Comparison of ENCODE assay signal across 8 cellular contexts in the genomic region with DNA sequence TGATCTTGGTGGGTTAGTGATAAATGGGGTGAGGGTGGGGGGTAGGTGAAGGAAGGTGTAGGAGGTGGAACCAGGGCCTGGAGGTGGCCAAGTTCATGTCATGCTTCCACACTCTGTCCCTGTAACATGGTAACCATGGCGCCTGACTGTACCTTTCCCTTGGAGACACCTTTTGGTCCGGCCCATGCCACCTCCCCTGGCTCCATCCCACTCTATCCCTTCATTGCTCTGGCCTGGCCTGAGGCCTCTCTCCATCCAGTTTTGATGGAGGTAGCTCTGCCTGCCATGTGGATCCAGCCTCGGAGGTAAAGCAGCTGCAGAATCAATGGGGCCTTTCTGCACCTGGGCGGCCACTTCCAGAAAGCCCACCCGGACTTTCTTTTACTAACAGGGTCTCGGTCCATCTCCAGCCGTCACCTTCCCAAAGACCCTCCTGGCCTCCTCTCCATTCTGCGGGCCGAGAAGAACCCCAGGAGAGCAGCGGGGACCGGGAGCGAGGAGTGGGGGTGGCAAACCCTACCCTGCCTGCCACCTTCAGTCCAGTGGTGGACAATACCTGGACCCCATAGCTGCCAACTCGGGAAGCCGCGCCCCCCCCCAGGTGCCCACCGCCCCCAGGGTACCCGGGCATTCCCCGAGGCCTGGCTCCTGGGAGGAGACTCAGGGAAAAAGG. TPM values are rescaled to one million over a fixed set of nuclear protein-coding genes. Genes with fewer than 3 reads are reported as not detected.
DNase-seq lines count a peak whose midpoint lies in the region; ATAC-seq and TF ChIP-seq lines count a peak whose summit lies in the region.

No MANE protein-coding gene starts in this region.

- peaks cover 34% of the 10 kb centered on the region for H3K4me1 Mint-ChIP-seq in activated T-cell treated with anti-CD3 and anti-CD28 coated beads, Interleukin-2, amount 50 U/mL, for 4 hours (ENCODE audit: low read depth)
- H3K4me1 Mint-ChIP-seq in type B pancreatic cell (ENCODE audit: unreplicated experiment), result peaks cover 4% of the 10 kb centered on the region

- TF ChIP-seq CTCF in body of pancreas (IDR thresholded peaks at IDR 0.05) (no peak), lung (IDR thresholded peaks at IDR 0.05; ENCODE audit: control extremely low read depth, extremely low read depth) (no peak), type B pancreatic cell (conservative IDR thresholded peaks at IDR 0.05) (no peak)

- H3K36me3 Mint-ChIP-seq in activated T-cell treated with anti-CD3 and anti-CD28 coated beads, Interleukin-2, amount 50 U/mL, for 4 hours (ENCODE audit: insufficient read depth), result peaks cover 8% of the 10 kb centered on the region
- H3K36me3 Mint-ChIP-seq in type B pancreatic cell, result peaks cover 7% of the 10 kb centered on the region

- H3K27ac Mint-ChIP-seq in type B pancreatic cell, result peak overlapping the region; percentile 21

- peaks cover 3% of the 10 kb centered on the region for H3K27me3 Mint-ChIP-seq in activated T-cell treated with anti-CD3 and anti-CD28 coated beads, Interleukin-2, amount 50 U/mL, for 4 hours (ENCODE audit: low read depth)
- peaks cover 12% of the 10 kb centered on the region for H3K27me3 Mint-ChIP-seq in type B pancreatic cell

- intact Hi-C loops in body of pancreas (cut with DNase I), result no loop called here

- no peaks in the 10 kb centered on the region for H3K9me3 Mint-ChIP-seq in activated T-cell treated with anti-CD3 and anti-CD28 coated beads, Interleukin-2, amount 50 U/mL, for 4 hours
- H3K9me3 Mint-ChIP-seq in type B pancreatic cell, result no peaks in the 10 kb centered on the region

- H3K27ac ChIP-seq in body of pancreas (peak overlapping the region in 3 of 4 donors; percentile 90 to 97 (median 94)), lung (ENCODE audit: low read depth in 1 of 2, low read length in 1 of 2) (peak overlapping the region; percentile 96 to 100)

- no peak for ATAC-seq in activated T-cell treated with anti-CD3 and anti-CD28 coated beads, Interleukin-2, amount 50 U/mL, for 4 hours
- ATAC-seq in body of pancreas (no peak), lung (ENCODE audit: insufficient read depth, low FRiP score) (no peak), GM19328 (IDR thresholded peaks at IDR 0.05; ENCODE audit: unreplicated experiment) (no peak)

- peak overlapping the region; percentile 68 for H3K4me3 Mint-ChIP-seq in activated T-cell treated with anti-CD3 and anti-CD28 coated beads, Interleukin-2, amount 50 U/mL, for 4 hours
- peak overlapping the region; percentile 73 for H3K4me3 Mint-ChIP-seq in type B pancreatic cell

- no peaks in the 10 kb centered on the region for H3K9me3 ChIP-seq in body of pancreas
- H3K9me3 ChIP-seq in lung (ENCODE audit: control insufficient read depth in 2 of 2, insufficient read depth in 1 of 2, low read length in 1 of 2), result no peaks in the 10 kb centered on the region

- no peaks in the 10 kb centered on the region for H3K27me3 ChIP-seq in body of pancreas
- H3K27me3 ChIP-seq in lung (ENCODE audit: control insufficient read depth, insufficient read depth), result no peaks in the 10 kb centered on the region

- H3K4me1 ChIP-seq in body of pancreas (peaks cover 16% of the 10 kb centered on the region), lung (ENCODE audit: control insufficient read depth in 2 of 2, insufficient read depth in 2 of 2, low read length in 2 of 2) (peaks cover 0 to 7% of the 10 kb centered on the region in 2 donors)

- DNase-seq in activated T-cell treated with anti-CD3 and anti-CD28 coated beads, Interleukin-2, amount 50 U/mL, for 4 hours, result no peak
- no peak for DNase-seq in activated T-cell treated with anti-CD3 and anti-CD28 coated beads for 4 hours
- DNase-seq in body of pancreas, result peak in 3 of 4 donors; percentile 12 to 20 (median 17)
- no peak for DNase-seq in lung (ENCODE audit: low spot score)
- peak; percentile 60 for DNase-seq in type B pancreatic cell (ENCODE audit: extremely low spot score, unreplicated experiment)
- no peak for DNase-seq in NCI-H146 treated with DMSO at 0.1 percent for 48 hours (lab: John Stamatoyannopoulos, UW; ENCODE audit: unreplicated experiment)
- DNase-seq in HT-29 (ENCODE audit: low spot score), result no peak

- 17 to 29% methylated on average over 12 of the region's 18 CpGs for WGBS in body of pancreas, 2 donors
- WGBS in lung, 2 donors, result 25 to 30% methylated on average over 18 of the region's 18 CpGs

- no peak for TF ChIP-seq POLR2A in body of pancreas (IDR thresholded peaks at IDR 0.05)

- H3K36me3 ChIP-seq in body of pancreas (replicated peaks in 1 of 2; ENCODE audit: insufficient read depth in 1 of 2, low read depth in 2 of 2), result peaks cover 0 to 2% of the 10 kb centered on the region in 2 donors
- H3K36me3 ChIP-seq in lung (ENCODE audit: control insufficient read depth in 2 of 2, insufficient read depth in 2 of 2, low read length in 2 of 2), result peaks cover 1 to 8% of the 10 kb centered on the region in 2 donors

- peak overlapping the region; percentile 23 to 73 for H3K4me3 ChIP-seq in body of pancreas
- peak overlapping the region; percentile 99 for H3K4me3 ChIP-seq in lung

RNA-seq across cellular contexts. Expression of a gene that starts 0.5 kb away (rescaled TPM):
- total RNA-seq in activated T-cell treated with anti-CD3 and anti-CD28 coated beads, Interleukin-2, amount 50 U/mL, for 4 hours, result 10 to 100 TPM; 47.0 to 48.7 (median 47.5) TPM
- total RNA-seq in body of pancreas (10 to 100 TPM; 21.1 to 25.2 TPM), lung (10 to 100 TPM; 32.6 to 43.1 TPM), type B pancreatic cell (ENCODE audit: low replicate concordance) (45.0 and 65.7 TPM in 2 replicates)
- 1 to 10 TPM; 8.3 to 9.3 TPM for polyA plus RNA-seq in lung
- 21.0 and 22.3 TPM in 2 replicates for total RNA-seq in HT-29 (2014; rRNA removed; shearing (Covaris generic))

RNA-seq across cellular contexts. Expression of a gene that starts 8.0 kb away (rescaled TPM):
- total RNA-seq in activated T-cell treated with anti-CD3 and anti-CD28 coated beads, Interleukin-2, amount 50 U/mL, for 4 hours, result not detected
- under 1 TPM; 0.52 to 0.66 TPM for total RNA-seq in body of pancreas
- total RNA-seq in lung, result 1 to 10 TPM in 1 of 2 donors, under 1 TPM in 1; 0.43 to 1.5 TPM
- under 1 TPM; 0.34 to 0.77 TPM for polyA plus RNA-seq in lung
- 0.17 and 1.2 TPM in 2 replicates for total RNA-seq in type B pancreatic cell (ENCODE audit: low replicate concordance)
- not detected in 2 replicates for total RNA-seq in HT-29 (2014; rRNA removed; shearing (Covaris generic))

Comparison
In these comparisons a context has a peak if more than half of its experiments do, and no peak if none do; other contexts are left out.
1. DNase-seq: peak in body of pancreas (3 of 4) and type B pancreatic cell (single experiment); none in activated T-cell treated with anti-CD3 and anti-CD28 coated beads, Interleukin-2, amount 50 U/mL, for 4 hours (single experiment), activated T-cell treated with anti-CD3 and anti-CD28 coated beads for 4 hours (single experiment), lung (single experiment), NCI-H146 treated with DMSO at 0.1 percent for 48 hours (single experiment) and HT-29 (single experiment).